ENCODE assay signal across 8 cellular contexts in the genomic region with DNA sequence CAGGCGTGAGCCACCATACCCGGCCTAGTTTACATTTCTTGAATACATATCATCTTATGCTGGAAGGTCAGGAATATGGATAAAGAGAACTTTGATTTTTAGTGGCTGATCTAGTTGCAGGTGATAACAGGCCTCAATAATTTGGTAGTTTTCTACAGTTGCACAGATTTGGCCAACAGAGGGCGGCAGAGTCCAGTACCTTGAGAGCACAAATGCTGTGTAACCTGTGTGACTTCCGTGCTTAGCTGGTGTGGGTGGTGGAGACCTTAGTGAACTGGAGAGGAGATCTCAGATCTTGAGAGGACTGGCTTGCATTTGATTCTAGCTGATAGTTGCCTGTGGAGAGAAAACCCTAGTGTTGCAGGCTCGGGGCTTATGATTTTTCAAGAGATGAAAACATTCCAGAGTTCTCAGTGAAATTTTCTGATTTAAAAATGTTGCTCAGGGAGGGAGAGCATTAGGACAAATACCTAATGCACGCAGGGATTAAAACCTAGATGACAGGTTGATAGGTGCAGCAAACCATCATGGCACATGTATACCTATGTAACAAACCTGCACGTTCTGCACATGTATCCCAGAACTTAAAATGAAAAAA. TPM values are rescaled to one million over a fixed set of nuclear protein-coding genes. Genes with fewer than 3 reads are reported as not detected.
DNase-seq lines count a peak whose midpoint lies in the region; ATAC-seq and TF ChIP-seq lines count a peak whose summit lies in the region.

No MANE protein-coding gene starts in this region.

- ATAC-seq in GM21737 (IDR thresholded peaks at IDR 0.05; ENCODE audit: unreplicated experiment) (peak; percentile 94), omental fat pad (ENCODE audit: low FRiP score) (no peak)

- no peaks in the 10 kb centered on the region for H3K36me3 ChIP-seq in tibial artery

- no peak overlapping the region for H3K4me3 Mint-ChIP-seq in activated T-cell treated with anti-CD3 and anti-CD28 coated beads, Interleukin-2, amount 50 U/mL, for 24 hours

- H3K4me1 ChIP-seq in tibial artery: no peaks in the 10 kb centered on the region

- no peaks in the 10 kb centered on the region for H3K27me3 ChIP-seq in tibial artery

- intact Hi-C loops in tibial artery (cut with DNase I; ENCODE audit: low total_unique reads): loop anchor here (5.0 kb wide), 1 partner anchor 654 kb away; no protein-coding TSS in a partner anchor

- H3K27ac Mint-ChIP-seq in activated T-cell treated with anti-CD3 and anti-CD28 coated beads, Interleukin-2, amount 50 U/mL, for 24 hours: no peak overlapping the region

- peak; percentile 66 for DNase-seq in EL
- peak; percentile 72 for DNase-seq in Jurkat, Clone E6-1 (ENCODE audit: low read depth, low spot score)
- peak; percentile 85 for DNase-seq in OCI-M1 (lab: John Stamatoyannopoulos, UW)
- DNase-seq in activated T-cell treated with anti-CD3 and anti-CD28 coated beads, Interleukin-2, amount 50 U/mL, for 24 hours: peak; percentile 77
- peak; percentile 63 for DNase-seq in fibroblast of the aortic adventitia (ENCODE audit: low read depth)
- peak; percentile 58 for DNase-seq in omental fat pad (ENCODE audit: low spot score)
- DNase-seq in tibial artery: peak; percentile 64 to 75

- peaks cover 3% of the 10 kb centered on the region for H3K4me1 Mint-ChIP-seq in activated T-cell treated with anti-CD3 and anti-CD28 coated beads, Interleukin-2, amount 50 U/mL, for 24 hours (ENCODE audit: low read depth)

- H3K9me3 ChIP-seq in tibial artery: no peaks in the 10 kb centered on the region

- H3K4me3 ChIP-seq in Jurkat, Clone E6-1 (ENCODE audit: low read length): no peak overlapping the region
- H3K4me3 ChIP-seq in fibroblast of the aortic adventitia (ENCODE audit: low read depth, low read length) (no peak overlapping the region), tibial artery (no peak overlapping the region)

- H3K27ac ChIP-seq in tibial artery: no peak overlapping the region

- H3K36me3 Mint-ChIP-seq in activated T-cell treated with anti-CD3 and anti-CD28 coated beads, Interleukin-2, amount 50 U/mL, for 24 hours (ENCODE audit: low read depth): no peaks in the 10 kb centered on the region

- H3K27me3 Mint-ChIP-seq in activated T-cell treated with anti-CD3 and anti-CD28 coated beads, Interleukin-2, amount 50 U/mL, for 24 hours: no peaks in the 10 kb centered on the region

- TF ChIP-seq CTCF in fibroblast of the aortic adventitia (IDR thresholded peaks at IDR 0.05; ENCODE audit: insufficient read depth, low read length) (peak; percentile 86), omental fat pad (IDR thresholded peaks at IDR 0.05) (peak in 1 of 3 donors; percentile 34), tibial artery (IDR thresholded peaks at IDR 0.05) (peak; percentile 75 to 76)

- H3K9me3 Mint-ChIP-seq in activated T-cell treated with anti-CD3 and anti-CD28 coated beads, Interleukin-2, amount 50 U/mL, for 24 hours: no peaks in the 10 kb centered on the region

RNA-seq across cellular contexts. Expression of a gene that starts 17.4 kb away (rescaled TPM):
- not detected for polyA plus RNA-seq in Jurkat, Clone E6-1 (2012; ENCODE audit: insufficient read depth, insufficient read length)
- total RNA-seq in fibroblast of the aortic adventitia (ENCODE audit: low replicate concordance) (not detected in 2 replicates), omental fat pad (not detected)
